ENCODE assay signal across 17 cellular contexts in the genomic region with DNA sequence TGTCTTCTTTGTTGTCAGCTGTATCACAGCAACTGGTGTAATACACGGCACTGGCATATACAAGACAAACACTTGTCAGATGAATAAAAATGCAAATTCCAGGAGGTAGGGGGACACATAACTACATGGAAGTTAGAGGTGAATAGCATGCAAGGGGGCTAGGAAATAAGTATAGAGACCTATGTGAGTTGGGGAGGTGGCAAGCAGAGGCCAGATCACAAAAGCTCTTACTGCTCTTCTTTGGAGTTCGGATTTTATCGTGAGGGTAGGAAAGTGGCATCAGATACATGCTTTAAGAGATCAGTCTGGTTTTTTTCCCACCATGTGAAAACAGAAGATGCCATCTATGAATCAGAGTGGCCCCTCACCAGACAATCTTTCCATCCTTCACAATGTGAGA. TPM values are rescaled to one million over a fixed set of nuclear protein-coding genes. Genes with fewer than 3 reads are reported as not detected.
DNase-seq lines count a peak whose midpoint lies in the region; ATAC-seq and TF ChIP-seq lines count a peak whose summit lies in the region.
"Had no signal": no experiment of that assay in that cellular context is flagged by ENCODE, and none has a peak within 500 bp of the region (broad histone marks: within the 10 kb centered on the region; RNA-seq: fewer than 3 reads in every experiment).

No MANE protein-coding gene starts in this region.

- BruUV-seq in OCI-LY7 (replicated peaks; lab: Mats Ljungman, UMichigan) = no TSS peak

- H3K9me2 ChIP-seq in OCI-LY7 (ENCODE audit: insufficient read depth, low read length) = no peaks in the 10 kb centered on the region

- H3K27ac ChIP-seq in OCI-LY7 (ENCODE audit: low read depth, low read length, poor library complexity, severe bottlenecking) = no peak overlapping the region
- H3K27ac ChIP-seq: adrenal gland, KMS-11, spleen, thoracic aorta had no signal

- H3K4me3 ChIP-seq in OCI-LY7 (ENCODE audit: low read depth, low read length, poor library complexity, severe bottlenecking) = peak overlapping the region; percentile 99
- H3K4me3 ChIP-seq: adrenal gland had no signal

- H3K4me1 Mint-ChIP-seq in activated CD8-positive, alpha-beta T cell treated with anti-CD3 and anti-CD28 coated beads for 36 hours (ENCODE audit: low read depth) = peaks cover 60% of the 10 kb centered on the region
- H3K4me1 Mint-ChIP-seq in activated CD8-positive, alpha-beta T cell treated with anti-CD3 and anti-CD28 coated beads, Interleukin-2, amount 10 ng/mL, durations not matched to agents 7 days and 5 days (ENCODE audit: low read depth) = peaks cover 28% of the 10 kb centered on the region
- peaks cover 42% of the 10 kb centered on the region for H3K4me1 Mint-ChIP-seq in osteocyte (ENCODE audit: unreplicated experiment)

- H3K36me3 ChIP-seq in OCI-LY7 (ENCODE audit: insufficient read depth, low read length) = peaks cover 50% of the 10 kb centered on the region

- no peak for DNase-seq in activated CD8-positive, alpha-beta T cell treated with anti-CD3 and anti-CD28 coated beads for 36 hours
- no peak for DNase-seq in activated CD8-positive, alpha-beta T cell treated with anti-CD3 and anti-CD28 coated beads, Interleukin-2, amount 10 ng/mL, durations not matched to agents 7 days and 5 days
- no peak for DNase-seq in OCI-LY7 (ENCODE audit: low spot score)
- peak; percentile 2 for DNase-seq in dermis blood vessel endothelial cell
- DNase-seq in osteocyte (ENCODE audit: extremely low spot score, unreplicated experiment) = no peak
- no peak for DNase-seq in activated effector memory CD4-positive, alpha-beta T cell treated with anti-CD3 and anti-CD28 coated beads, Interleukin-2, amount 50 U/mL, for 16 hours
- DNase-seq in NCI-H2107 (lab: John Stamatoyannopoulos, UW) = no peak
- DNase-seq: adrenal gland, hypothalamus, NCI-H1694 treated with DMSO at 0.1 percent for 48 hours, NCI-H524 treated with DMSO at 0.1 percent for 48 hours, nucleus accumbens, spleen had no signal

- no peak for ATAC-seq in activated CD8-positive, alpha-beta T cell treated with anti-CD3 and anti-CD28 coated beads for 36 hours
- no peak for ATAC-seq in activated CD8-positive, alpha-beta T cell treated with anti-CD3 and anti-CD28 coated beads, Interleukin-2, amount 10 ng/mL, durations not matched to agents 7 days and 5 days
- no peak for ATAC-seq in GM21447 (IDR thresholded peaks at IDR 0.05; ENCODE audit: unreplicated experiment)
- ATAC-seq: Right ventricle myocardium inferior had no signal

- no peak overlapping the region for H3K4me3 Mint-ChIP-seq in activated CD8-positive, alpha-beta T cell treated with anti-CD3 and anti-CD28 coated beads for 36 hours
- H3K4me3 Mint-ChIP-seq in activated CD8-positive, alpha-beta T cell treated with anti-CD3 and anti-CD28 coated beads, Interleukin-2, amount 10 ng/mL, durations not matched to agents 7 days and 5 days = no peak overlapping the region
- H3K4me3 Mint-ChIP-seq in osteocyte (ENCODE audit: unreplicated experiment) = no peak overlapping the region

- H3K4me1 ChIP-seq in OCI-LY7 (ENCODE audit: insufficient read depth, low read length, poor library complexity, severe bottlenecking) = peaks cover 30% of the 10 kb centered on the region

- no peaks in the 10 kb centered on the region for H3K9me3 ChIP-seq in OCI-LY7 (ENCODE audit: low read length)
- H3K9me3 ChIP-seq: adrenal gland, spleen, thoracic aorta had no signal

- no peaks in the 10 kb centered on the region for H3K9me3 Mint-ChIP-seq in activated CD8-positive, alpha-beta T cell treated with anti-CD3 and anti-CD28 coated beads for 36 hours
- no peaks in the 10 kb centered on the region for H3K9me3 Mint-ChIP-seq in activated CD8-positive, alpha-beta T cell treated with anti-CD3 and anti-CD28 coated beads, Interleukin-2, amount 10 ng/mL, durations not matched to agents 7 days and 5 days (ENCODE audit: insufficient read depth)
- no peaks in the 10 kb centered on the region for H3K9me3 Mint-ChIP-seq in osteocyte (ENCODE audit: unreplicated experiment)

- no peak overlapping the region for H2AFZ ChIP-seq in OCI-LY7 (ENCODE audit: low read length)

- no peak for TF ChIP-seq CTCF in activated CD8-positive, alpha-beta T cell treated with anti-CD3 and anti-CD28 coated beads for 36 hours (IDR thresholded peaks at IDR 0.05)
- TF ChIP-seq CTCF in OCI-LY7 (conservative IDR thresholded peaks at IDR 0.05; ENCODE audit: low read length) = no peak
- no peak for TF ChIP-seq CTCF in osteocyte (IDR thresholded peaks at IDR 0.05)

- intact Hi-C loops in activated CD8-positive, alpha-beta T cell treated with anti-CD3 and anti-CD28 coated beads for 36 hours (cut with micrococcal nuclease) = no loop called here
- intact Hi-C loops in OCI-LY7 (cut with micrococcal nuclease; ENCODE audit: unreplicated experiment) = no loop called here

- H3K27me3 Mint-ChIP-seq in activated CD8-positive, alpha-beta T cell treated with anti-CD3 and anti-CD28 coated beads for 36 hours = no peaks in the 10 kb centered on the region
- H3K27me3 Mint-ChIP-seq in activated CD8-positive, alpha-beta T cell treated with anti-CD3 and anti-CD28 coated beads, Interleukin-2, amount 10 ng/mL, durations not matched to agents 7 days and 5 days (ENCODE audit: low read depth) = no peaks in the 10 kb centered on the region
- no peaks in the 10 kb centered on the region for H3K27me3 Mint-ChIP-seq in osteocyte (ENCODE audit: unreplicated experiment)

- peaks cover 53% of the 10 kb centered on the region for H3K36me3 Mint-ChIP-seq in activated CD8-positive, alpha-beta T cell treated with anti-CD3 and anti-CD28 coated beads for 36 hours (ENCODE audit: low read depth)
- H3K36me3 Mint-ChIP-seq in activated CD8-positive, alpha-beta T cell treated with anti-CD3 and anti-CD28 coated beads, Interleukin-2, amount 10 ng/mL, durations not matched to agents 7 days and 5 days (ENCODE audit: low read depth) = peaks cover 54% of the 10 kb centered on the region
- peaks cover 17% of the 10 kb centered on the region for H3K36me3 Mint-ChIP-seq in osteocyte (ENCODE audit: unreplicated experiment)

- peaks cover 20% of the 10 kb centered on the region; the same call in 1 of the 2 replicates for H4K20me1 ChIP-seq in OCI-LY7 (ENCODE audit: insufficient read depth, low read length)

- peak overlapping the region; percentile 94 for H3K4me2 ChIP-seq in OCI-LY7 (ENCODE audit: low read length)

- H3K79me2 ChIP-seq in OCI-LY7 (ENCODE audit: insufficient read depth, low read depth, low read length) = peaks cover 59% of the 10 kb centered on the region

- POLR2A ChIA-PET in activated CD8-positive, alpha-beta T cell treated with anti-CD3 and anti-CD28 coated beads for 36 hours (lab: Charles Lee) = interaction anchor here (0.8 to 2.0 kb wide), 5 partner anchors 12 to 37 kb away, joined by 3 to 14 read pairs (median 3); partner anchors contain the start of genes PAICS and PPAT
- POLR2A ChIA-PET in activated CD8-positive, alpha-beta T cell treated with anti-CD3 and anti-CD28 coated beads, Interleukin-2, amount 10 ng/mL, durations not matched to agents 7 days and 5 days (lab: Charles Lee) = interaction anchor here (1.0 to 2.8 kb wide), 2 partner anchors 11 to 28 kb away, joined by 3 to 20 read pairs; partner anchors contain the start of genes PAICS and PPAT
- POLR2A ChIA-PET in OCI-LY7 (lab: Charles Lee) = interaction anchor here (1.6 kb wide), 1 partner anchor 18 kb away, joined by 4 read pairs; no protein-coding TSS in a partner anchor

- H3K27ac Mint-ChIP-seq in activated CD8-positive, alpha-beta T cell treated with anti-CD3 and anti-CD28 coated beads for 36 hours = peak overlapping the region; percentile 3
- H3K27ac Mint-ChIP-seq in activated CD8-positive, alpha-beta T cell treated with anti-CD3 and anti-CD28 coated beads, Interleukin-2, amount 10 ng/mL, durations not matched to agents 7 days and 5 days = no peak overlapping the region
- peak overlapping the region; percentile 39 for H3K27ac Mint-ChIP-seq in osteocyte (ENCODE audit: unreplicated experiment)

- CTCF ChIA-PET in activated CD8-positive, alpha-beta T cell treated with anti-CD3 and anti-CD28 coated beads for 36 hours (lab: Charles Lee) = interaction anchor here (2.4 kb wide), 1 partner anchor 11 kb away, joined by 7 read pairs; no protein-coding TSS in a partner anchor
- CTCF ChIA-PET in activated CD8-positive, alpha-beta T cell treated with anti-CD3 and anti-CD28 coated beads, Interleukin-2, amount 10 ng/mL, durations not matched to agents 7 days and 5 days (lab: Charles Lee) = interaction anchor here (2.7 kb wide), 1 partner anchor 40 kb away, joined by 8 read pairs; no protein-coding TSS in a partner anchor
- CTCF ChIA-PET in OCI-LY7 (lab: Charles Lee; ENCODE audit: unreplicated experiment) = no interaction called here

RNA-seq across cellular contexts. Expression of gene SRP72, which starts 2.8 kb away (rescaled TPM):
- total RNA-seq in activated CD8-positive, alpha-beta T cell treated with anti-CD3 and anti-CD28 coated beads for 36 hours = 100 to 1,000 TPM; 165 to 176 TPM
- 100 to 1,000 TPM; 131 to 132 TPM for total RNA-seq in activated CD8-positive, alpha-beta T cell treated with anti-CD3 and anti-CD28 coated beads, Interleukin-2, amount 10 ng/mL, durations not matched to agents 7 days and 5 days
- total RNA-seq in OCI-LY7 (2014; rRNA removed; shearing (Covaris generic)) = 53.5 and 65.8 TPM in 2 replicates
- total RNA-seq in OCI-LY7 (2022) (166 and 177 TPM in 2 replicates), dermis blood vessel endothelial cell (87.5 and 128 TPM in 2 replicates), osteocyte (116 and 124 TPM in 2 replicates)

RNA-seq across cellular contexts. Expression of gene PAICS, which starts 28.5 kb away (rescaled TPM):
- total RNA-seq in activated CD8-positive, alpha-beta T cell treated with anti-CD3 and anti-CD28 coated beads for 36 hours = 100 to 1,000 TPM; 436 to 437 TPM
- 100 to 1,000 TPM; 180 to 188 TPM for total RNA-seq in activated CD8-positive, alpha-beta T cell treated with anti-CD3 and anti-CD28 coated beads, Interleukin-2, amount 10 ng/mL, durations not matched to agents 7 days and 5 days
- total RNA-seq in OCI-LY7 (2014; rRNA removed; shearing (Covaris generic)) = 99.1 and 101 TPM in 2 replicates
- 271 and 295 TPM in 2 replicates for total RNA-seq in OCI-LY7 (2022)
- total RNA-seq in dermis blood vessel endothelial cell = 25.9 and 92.4 TPM in 2 replicates
- 62.9 and 65.3 TPM in 2 replicates for total RNA-seq in osteocyte

RNA-seq across cellular contexts. Expression of gene PPAT, which starts 29.2 kb away (rescaled TPM):
- 10 to 100 TPM; 44.1 to 46.9 TPM for total RNA-seq in activated CD8-positive, alpha-beta T cell treated with anti-CD3 and anti-CD28 coated beads for 36 hours
- 10 to 100 TPM; 29.0 to 32.5 TPM for total RNA-seq in activated CD8-positive, alpha-beta T cell treated with anti-CD3 and anti-CD28 coated beads, Interleukin-2, amount 10 ng/mL, durations not matched to agents 7 days and 5 days
- total RNA-seq in OCI-LY7 (2014; rRNA removed; shearing (Covaris generic)) = 35.8 and 47.2 TPM in 2 replicates
- total RNA-seq in OCI-LY7 (2022) = 48.2 and 54.3 TPM in 2 replicates
- total RNA-seq in dermis blood vessel endothelial cell = 16.8 and 18.3 TPM in 2 replicates
- total RNA-seq in osteocyte = 12.6 and 14.0 TPM in 2 replicates

RNA-seq across cellular contexts. Expression of gene ARL9, which starts 41.0 kb away (rescaled TPM):
- total RNA-seq in activated CD8-positive, alpha-beta T cell treated with anti-CD3 and anti-CD28 coated beads for 36 hours = under 1 TPM; 0.16 to 0.25 TPM
- under 1 TPM; 0.16 to 0.18 TPM for total RNA-seq in activated CD8-positive, alpha-beta T cell treated with anti-CD3 and anti-CD28 coated beads, Interleukin-2, amount 10 ng/mL, durations not matched to agents 7 days and 5 days
- 0.32 TPM in 1 of 2 replicates, not detected in the other for total RNA-seq in OCI-LY7 (2014; rRNA removed; shearing (Covaris generic))
- total RNA-seq in OCI-LY7 (2022) (0.76 TPM in 1 of 2 replicates, not detected in the other), dermis blood vessel endothelial cell (not detected in 2 replicates), osteocyte (1.3 and 1.4 TPM in 2 replicates)
- total RNA-seq: Right ventricle myocardium inferior, thoracic aorta had no signal
